ENCODE assay signal across 1 cellular context in genomic region chr20:23350007-23350854, GRCh38.
TF ChIP-seq lines count a peak whose summit lies in the region.

TSS of gene NXT1 (plus strand) at chr20:23350791. CDS start at chr20:23354042, 3,251 bp downstream.

TF ChIP-seq in HepG2, 621 proteins besides CTCF, POLR2A, EP300 and RAD21 (continued from another document and continues in another):
- TF ChIP-seq AFF4 (CRISPR knock-in tag; IDR thresholded peaks at IDR 0.05), result peak; percentile 67; the same call in 1 of the 2 replicates
- TF ChIP-seq AHR (CRISPR knock-in tag; IDR thresholded peaks at IDR 0.05), result peak; percentile 93; the same call in 1 of the 2 replicates
- peak; percentile 35 for TF ChIP-seq ZEB1 (IDR thresholded peaks at IDR 0.05; ENCODE audit: insufficient replicate concordance, low read depth)
- TF ChIP-seq ZFP37 (CRISPR knock-in tag; IDR thresholded peaks at IDR 0.05; ENCODE audit: borderline replicate concordance), result no peak
- TF ChIP-seq KLF6 (CRISPR knock-in tag; IDR thresholded peaks at IDR 0.05), result peak; percentile 44
- TF ChIP-seq PLSCR1 (CRISPR knock-in tag; IDR thresholded peaks at IDR 0.05; ENCODE audit: borderline replicate concordance), result 0 out of 2 replicates have a peak, but pooled peaks have one; percentile 80
- peak; percentile 23; the same call in 1 of the 2 replicates for TF ChIP-seq HOMEZ (CRISPR knock-in tag; IDR thresholded peaks at IDR 0.05; ENCODE audit: low read depth)
- peak; percentile 87; the same call in 1 of the 2 replicates for TF ChIP-seq ZNF512B (CRISPR knock-in tag; IDR thresholded peaks at IDR 0.05; ENCODE audit: borderline replicate concordance)
- peak; percentile 56; the same call in 1 of the 2 replicates for TF ChIP-seq ZBTB37 (CRISPR knock-in tag; IDR thresholded peaks at IDR 0.05)
- TF ChIP-seq ZNF770 (CRISPR knock-in tag; IDR thresholded peaks at IDR 0.05), result peak; percentile 55
- no peak; the same call in 1 of the 2 replicates for TF ChIP-seq TBX3 (IDR thresholded peaks at IDR 0.05; ENCODE audit: borderline replicate concordance)
- peak; percentile 87; the same call in 1 of the 2 replicates for TF ChIP-seq RXRA (CRISPR knock-in tag; IDR thresholded peaks at IDR 0.05)
- TF ChIP-seq ZFP90 (CRISPR knock-in tag; IDR thresholded peaks at IDR 0.05; ENCODE audit: borderline replicate concordance), result no peak
- no peak for TF ChIP-seq KIAA2018 (CRISPR knock-in tag; IDR thresholded peaks at IDR 0.05; ENCODE audit: borderline replicate concordance)
- peak; percentile 64 to 67 for TF ChIP-seq NR2F1 (CRISPR knock-in tag; IDR thresholded peaks at IDR 0.05)
- peak; percentile 100 for TF ChIP-seq THAP7 (CRISPR knock-in tag; IDR thresholded peaks at IDR 0.05)
- no peak for TF ChIP-seq ZNF678 (CRISPR knock-in tag; IDR thresholded peaks at IDR 0.05)
- no peak for TF ChIP-seq ZNF550 (CRISPR knock-in tag; IDR thresholded peaks at IDR 0.05; ENCODE audit: borderline replicate concordance)
- peak; percentile 89; the same call in 1 of the 2 replicates for TF ChIP-seq KDM5B (CRISPR knock-in tag; IDR thresholded peaks at IDR 0.05; ENCODE audit: borderline replicate concordance)
- TF ChIP-seq PTBP1 (IDR thresholded peaks at IDR 0.05; ENCODE audit: low read depth, low read length, poor library complexity, severe bottlenecking), result peak; percentile 94
- peak; percentile 93 for TF ChIP-seq EEA1 (CRISPR knock-in tag; IDR thresholded peaks at IDR 0.05; ENCODE audit: borderline replicate concordance)
- no peak for TF ChIP-seq ZNF513 (CRISPR knock-in tag; conservative IDR thresholded peaks at IDR 0.05)
- no peak for TF ChIP-seq ONECUT2 (CRISPR knock-in tag; IDR thresholded peaks at IDR 0.05)
- TF ChIP-seq ZNF792 (CRISPR knock-in tag; IDR thresholded peaks at IDR 0.05), result peak; percentile 33; the same call in 1 of the 2 replicates
- peak; percentile 79; the same call in 1 of the 2 replicates for TF ChIP-seq KLF11 (CRISPR knock-in tag; IDR thresholded peaks at IDR 0.05)
